In the genomic region with DNA sequence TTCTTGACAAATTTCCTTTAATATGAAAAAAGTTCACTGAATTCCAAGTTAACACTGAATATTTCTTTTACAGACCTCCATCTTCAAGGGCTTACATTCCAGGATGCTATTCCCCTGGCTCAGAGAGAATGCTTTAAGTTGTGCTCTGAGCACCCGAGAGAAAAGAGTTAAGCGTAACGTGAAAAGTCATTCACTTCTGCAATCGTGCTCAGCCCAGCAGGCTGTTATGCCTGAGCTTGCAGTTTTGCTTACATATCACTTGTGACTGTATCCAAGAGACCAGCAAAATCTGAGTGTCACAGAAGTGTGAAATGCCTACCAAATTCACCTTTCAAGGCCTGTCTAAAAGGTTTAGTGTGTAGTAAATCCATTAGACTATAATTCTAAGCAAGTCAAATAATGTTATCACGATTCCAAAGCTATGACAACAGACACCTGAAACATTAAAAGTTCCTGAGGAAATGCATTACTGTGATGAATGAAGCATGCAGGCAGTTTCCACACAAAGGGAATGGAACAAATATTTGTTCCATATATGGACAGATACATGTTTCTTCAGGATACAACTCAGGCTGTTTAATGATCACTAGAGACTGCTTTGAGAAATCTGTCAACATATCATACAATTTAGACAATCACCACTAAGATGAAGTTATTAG, we compare ENCODE assay signal across 8 cellular contexts. TPM values are rescaled to one million over a fixed set of nuclear protein-coding genes. Genes with fewer than 3 reads are reported as not detected.
DNase-seq lines count a peak whose midpoint lies in the region; ATAC-seq and TF ChIP-seq lines count a peak whose summit lies in the region.

No MANE protein-coding gene starts in this region.

- intact Hi-C loops in Right ventricle myocardium superior (cut with DNase I) (no loop called here), psoas muscle (cut with DNase I) (loop anchor here (2.0 to 5.0 kb wide), 2 partner anchors 21 to 69 kb away; partner anchors contain the start of gene ITGB1 (in 1 of the 2))

- peaks cover 66% of the 10 kb centered on the region for H3K4me1 ChIP-seq in psoas muscle

- H3K27me3 ChIP-seq in psoas muscle (ENCODE audit: insufficient read depth in 3 of 3, low read length in 2 of 3) = no peaks in the 10 kb centered on the region

- POLR2A ChIA-PET in WTC11 (lab: Charles Lee) = interaction anchor here (0.9 kb wide), 1 partner anchor 14 kb away, joined by 3 read pairs; no protein-coding TSS in a partner anchor

- WGBS in psoas muscle, 3 donors = 9 to 14% (median 10%) methylated on average over 5 of the region's 5 CpGs

- CTCF ChIA-PET in WTC11 (lab: Charles Lee) = interaction anchor here (1.2 kb wide), 1 partner anchor 71 kb away, joined by 5 read pairs; no protein-coding TSS in a partner anchor

- DNase-seq in EL (peak; percentile 47), WTC11 (ENCODE audit: low spot score) (no peak), Right ventricle myocardium superior (no peak), psoas muscle (no peak), COLO668 (lab: John Stamatoyannopoulos, UW; ENCODE audit: unreplicated experiment) (no peak), hippocampal formation (lab: John Stamatoyannopoulos, UW) (no peak)
- DNase-seq in stimulated activated CD4-positive, alpha-beta T cell treated with anti-CD3 and anti-CD28 coated beads, Interleukin-2, amount 100 ng/mL, for 48 hours = no peak

- H3K4me3 Mint-ChIP-seq in WTC11 = no peak overlapping the region

- H3K27ac ChIP-seq in psoas muscle = peak overlapping the region; percentile 83

- H3K4me3 ChIP-seq in psoas muscle = peak overlapping the region; percentile 47

- H3K27ac Mint-ChIP-seq in WTC11 = peak overlapping the region; percentile 77

- TF ChIP-seq CTCF in WTC11 (IDR thresholded peaks at IDR 0.05) (no peak), psoas muscle (IDR thresholded peaks at IDR 0.05) (no peak)

- H3K36me3 ChIP-seq in psoas muscle (ENCODE audit: insufficient read depth in 1 of 2, low read depth in 1 of 2) = peaks cover 1 to 32% of the 10 kb centered on the region in 2 donors

- peaks cover 53% of the 10 kb centered on the region for H3K4me1 Mint-ChIP-seq in WTC11

- no peaks in the 10 kb centered on the region for H3K9me3 Mint-ChIP-seq in WTC11

- no peaks in the 10 kb centered on the region for H3K9me3 ChIP-seq in psoas muscle

- ATAC-seq in WTC11 = no peak
- peak; percentile 70 for ATAC-seq in Right ventricle myocardium superior (ENCODE audit: poor library complexity)
- ATAC-seq in psoas muscle = peak; percentile 28 to 71 (median 62)
- no peak for ATAC-seq in GM19328 (IDR thresholded peaks at IDR 0.05; ENCODE audit: unreplicated experiment)

- peaks cover 16% of the 10 kb centered on the region for H3K36me3 Mint-ChIP-seq in WTC11

- no peaks in the 10 kb centered on the region for H3K27me3 Mint-ChIP-seq in WTC11 (ENCODE audit: low read depth)

TF ChIP-seq in WTC11, 78 proteins besides CTCF, POLR2A, EP300 and RAD21 (continues in another document):
- TF ChIP-seq SMAD4 (CRISPR knock-in tag; IDR thresholded peaks at IDR 0.05) (no peak), TEAD1 (CRISPR knock-in tag; IDR thresholded peaks at IDR 0.05) (no peak), SP1 (CRISPR knock-in tag; conservative IDR thresholded peaks at IDR 0.05) (no peak), TP53 (CRISPR knock-in tag; IDR thresholded peaks at IDR 0.05) (no peak), KAT7 (CRISPR knock-in tag; IDR thresholded peaks at IDR 0.05; ENCODE audit: borderline replicate concordance) (no peak), ZNF281 (CRISPR knock-in tag; IDR thresholded peaks at IDR 0.05) (no peak), ZNF396 (CRISPR knock-in tag; IDR thresholded peaks at IDR 0.05; ENCODE audit: borderline replicate concordance) (no peak), CDX4 (CRISPR knock-in tag; IDR thresholded peaks at IDR 0.05; ENCODE audit: borderline replicate concordance) (no peak), CREM (CRISPR knock-in tag; IDR thresholded peaks at IDR 0.05) (no peak), ZNF416 (CRISPR knock-in tag; IDR thresholded peaks at IDR 0.05) (no peak), TEAD4 (CRISPR knock-in tag; IDR thresholded peaks at IDR 0.05) (no peak), ZNF423 (CRISPR knock-in tag; IDR thresholded peaks at IDR 0.05) (no peak)
- TF ChIP-seq, protein P1, sequence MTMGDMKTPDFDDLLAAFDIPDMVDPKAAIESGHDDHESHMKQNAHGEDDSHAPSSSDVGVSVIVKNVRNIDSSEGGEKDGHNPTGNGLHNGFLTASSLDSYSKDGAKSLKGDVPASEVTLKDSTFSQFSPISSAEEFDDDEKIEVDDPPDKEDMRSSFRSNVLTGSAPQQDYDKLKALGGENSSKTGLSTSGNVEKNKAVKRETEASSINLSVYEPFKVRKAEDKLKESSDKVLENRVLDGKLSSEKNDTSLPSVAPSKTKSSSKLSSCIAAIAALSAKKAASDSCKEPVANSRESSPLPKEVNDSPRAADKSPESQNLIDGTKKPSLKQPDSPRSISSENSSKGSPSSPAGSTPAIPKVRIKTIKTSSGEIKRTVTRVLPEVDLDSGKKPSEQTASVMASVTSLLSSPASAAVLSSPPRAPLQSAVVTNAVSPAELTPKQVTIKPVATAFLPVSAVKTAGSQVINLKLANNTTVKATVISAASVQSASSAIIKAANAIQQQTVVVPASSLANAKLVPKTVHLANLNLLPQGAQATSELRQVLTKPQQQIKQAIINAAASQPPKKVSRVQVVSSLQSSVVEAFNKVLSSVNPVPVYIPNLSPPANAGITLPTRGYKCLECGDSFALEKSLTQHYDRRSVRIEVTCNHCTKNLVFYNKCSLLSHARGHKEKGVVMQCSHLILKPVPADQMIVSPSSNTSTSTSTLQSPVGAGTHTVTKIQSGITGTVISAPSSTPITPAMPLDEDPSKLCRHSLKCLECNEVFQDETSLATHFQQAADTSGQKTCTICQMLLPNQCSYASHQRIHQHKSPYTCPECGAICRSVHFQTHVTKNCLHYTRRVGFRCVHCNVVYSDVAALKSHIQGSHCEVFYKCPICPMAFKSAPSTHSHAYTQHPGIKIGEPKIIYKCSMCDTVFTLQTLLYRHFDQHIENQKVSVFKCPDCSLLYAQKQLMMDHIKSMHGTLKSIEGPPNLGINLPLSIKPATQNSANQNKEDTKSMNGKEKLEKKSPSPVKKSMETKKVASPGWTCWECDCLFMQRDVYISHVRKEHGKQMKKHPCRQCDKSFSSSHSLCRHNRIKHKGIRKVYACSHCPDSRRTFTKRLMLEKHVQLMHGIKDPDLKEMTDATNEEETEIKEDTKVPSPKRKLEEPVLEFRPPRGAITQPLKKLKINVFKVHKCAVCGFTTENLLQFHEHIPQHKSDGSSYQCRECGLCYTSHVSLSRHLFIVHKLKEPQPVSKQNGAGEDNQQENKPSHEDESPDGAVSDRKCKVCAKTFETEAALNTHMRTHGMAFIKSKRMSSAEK (CRISPR knock-in tag; IDR thresholded peaks at IDR 0.05; ENCODE audit: borderline replicate concordance) = no peak
- TF ChIP-seq, protein P2, sequence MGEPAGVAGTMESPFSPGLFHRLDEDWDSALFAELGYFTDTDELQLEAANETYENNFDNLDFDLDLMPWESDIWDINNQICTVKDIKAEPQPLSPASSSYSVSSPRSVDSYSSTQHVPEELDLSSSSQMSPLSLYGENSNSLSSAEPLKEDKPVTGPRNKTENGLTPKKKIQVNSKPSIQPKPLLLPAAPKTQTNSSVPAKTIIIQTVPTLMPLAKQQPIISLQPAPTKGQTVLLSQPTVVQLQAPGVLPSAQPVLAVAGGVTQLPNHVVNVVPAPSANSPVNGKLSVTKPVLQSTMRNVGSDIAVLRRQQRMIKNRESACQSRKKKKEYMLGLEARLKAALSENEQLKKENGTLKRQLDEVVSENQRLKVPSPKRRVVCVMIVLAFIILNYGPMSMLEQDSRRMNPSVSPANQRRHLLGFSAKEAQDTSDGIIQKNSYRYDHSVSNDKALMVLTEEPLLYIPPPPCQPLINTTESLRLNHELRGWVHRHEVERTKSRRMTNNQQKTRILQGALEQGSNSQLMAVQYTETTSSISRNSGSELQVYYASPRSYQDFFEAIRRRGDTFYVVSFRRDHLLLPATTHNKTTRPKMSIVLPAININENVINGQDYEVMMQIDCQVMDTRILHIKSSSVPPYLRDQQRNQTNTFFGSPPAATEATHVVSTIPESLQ (CRISPR knock-in tag; IDR thresholded peaks at IDR 0.05) = no peak
- TF ChIP-seq, protein P3, sequence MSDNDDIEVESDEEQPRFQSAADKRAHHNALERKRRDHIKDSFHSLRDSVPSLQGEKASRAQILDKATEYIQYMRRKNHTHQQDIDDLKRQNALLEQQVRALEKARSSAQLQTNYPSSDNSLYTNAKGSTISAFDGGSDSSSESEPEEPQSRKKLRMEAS (CRISPR knock-in tag; IDR thresholded peaks at IDR 0.05) = no peak

RNA-seq across cellular contexts. Expression of gene ITGB1, which starts 20.1 kb away (rescaled TPM):
- total RNA-seq in WTC11 (2021) (317 to 344 TPM (median 321 TPM) in 3 replicates), Right ventricle myocardium superior (458 TPM), psoas muscle (100 to 1,000 TPM; 222 to 485 (median 241) TPM)
- 100 to 1,000 TPM; 215 to 569 (median 259) TPM for polyA plus RNA-seq in psoas muscle

Comparison
In these comparisons a context has a peak if more than half of its experiments do, and no peak if none do; other contexts are left out.
1. ATAC-seq: peak in Right ventricle myocardium superior (single experiment) and psoas muscle (4 of 4); none in WTC11 (single experiment) and GM19328 (single experiment).